19 cellular contexts compared by ENCODE assay signal in the genomic region with DNA sequence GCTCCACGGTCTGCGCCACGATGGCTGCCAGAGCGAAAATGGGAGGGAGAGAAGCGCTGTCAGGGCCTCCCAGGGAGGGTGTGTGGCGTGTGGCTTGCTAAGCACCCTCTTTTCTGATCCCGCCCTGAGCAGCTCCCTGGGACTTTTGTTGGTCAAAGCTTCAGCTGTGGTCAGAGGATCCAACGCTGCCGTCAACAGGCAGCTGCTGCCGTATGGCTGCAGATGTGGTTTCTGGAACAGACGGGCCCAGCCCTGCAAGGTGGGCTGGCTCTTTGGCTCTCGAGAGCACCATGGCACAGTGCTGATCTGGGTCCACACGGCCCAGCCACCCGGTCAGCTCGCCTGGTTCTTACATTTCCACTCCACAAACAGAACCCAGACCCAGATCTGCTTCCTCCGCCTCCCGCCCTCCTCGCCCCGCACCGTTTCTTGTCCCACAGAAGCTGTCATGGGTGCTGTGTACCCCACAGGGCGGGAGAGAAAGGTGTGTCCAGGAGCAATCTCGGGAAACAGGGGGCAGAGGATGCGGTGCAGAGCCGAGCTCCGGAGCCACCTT.
A peak's percentile ranks its signal among the peaks of the same experiment; 100 is the strongest.
DNase-seq lines count a peak whose midpoint lies in the region; ATAC-seq and TF ChIP-seq lines count a peak whose summit lies in the region.
"Had no signal": no experiment of that assay in that cellular context is flagged by ENCODE, and none has a peak within 500 bp of the region (broad histone marks: within the 10 kb centered on the region; RNA-seq: fewer than 3 reads in every experiment).

No MANE protein-coding gene starts in this region.

- ATAC-seq in stimulated activated naive B cell treated with anti-CD40 and anti-IgM and Interleukin-4, amounts not matched to agents 10 μg/mL and 1 μg/mL and 100 μg/mL, for 72 hours (replicated peaks), result no peak
- ATAC-seq in HG02623 (IDR thresholded peaks at IDR 0.05; ENCODE audit: unreplicated experiment), result no peak
- ATAC-seq in GM19328 (IDR thresholded peaks at IDR 0.05; ENCODE audit: unreplicated experiment), result no peak
- ATAC-seq: stimulated activated naive CD8-positive, alpha-beta T cell treated with anti-CD3 and anti-CD28 coated beads, Interleukin-15, amount 100 ng/mL, for 72 hours had no signal

- intact Hi-C loops in left ventricle myocardium inferior (cut with micrococcal nuclease), result no loop called here
- intact Hi-C loops in thyroid gland (cut with DNase I), result no loop called here

- no peak overlapping the region for H3K4me3 ChIP-seq in SJCRH30
- H3K4me3 ChIP-seq in left ventricle myocardium inferior, result no peak overlapping the region
- no peak overlapping the region for H3K4me3 ChIP-seq in thyroid gland (replicated peaks in 1 of 3)

- H3K4me1 ChIP-seq in SJCRH30, result no peaks in the 10 kb centered on the region
- H3K4me1 ChIP-seq in left ventricle myocardium inferior, result no peaks in the 10 kb centered on the region
- H3K4me1 ChIP-seq in thyroid gland, result no peaks in the 10 kb centered on the region

- H3K4me1 Mint-ChIP-seq in stimulated activated naive B cell treated with anti-CD40 and anti-IgM and Interleukin-4, amounts not matched to agents 10 μg/mL and 1 μg/mL and 100 μg/mL, for 72 hours, result no peaks in the 10 kb centered on the region
- H3K4me1 Mint-ChIP-seq: activated B cell treated with CpG ODN at 0.5 μM for 24 hours; CD4-positive, alpha-beta memory T cell; stimulated activated naive CD8-positive, alpha-beta T cell treated with anti-CD3 and anti-CD28 coated beads, Interleukin-15, amount 100 ng/mL, for 72 hours had no signal

- H3K36me3 Mint-ChIP-seq in stimulated activated naive B cell treated with anti-CD40 and anti-IgM and Interleukin-4, amounts not matched to agents 10 μg/mL and 1 μg/mL and 100 μg/mL, for 72 hours, result no peaks in the 10 kb centered on the region
- H3K36me3 Mint-ChIP-seq: CD4-positive, alpha-beta memory T cell had no signal

- H3K9me3 ChIP-seq in SJCRH30 (replicated peaks), result no peaks in the 10 kb centered on the region
- H3K9me3 ChIP-seq in left ventricle myocardium inferior (replicated peaks), result no peaks in the 10 kb centered on the region
- no peaks in the 10 kb centered on the region for H3K9me3 ChIP-seq in thyroid gland

- DNase-seq in activated effector memory CD4-positive, alpha-beta T cell treated with anti-CD3 and anti-CD28 coated beads, Interleukin-2, amount 50 U/mL, for 16 hours, result peak; percentile 12
- DNase-seq in activated effector memory CD4-positive, alpha-beta T cell treated with Interleukin-2 at 50 U/mL for 16 hours, result no peak
- DNase-seq in SJCRH30, result peak; percentile 55 to 60
- peak; percentile 2 for DNase-seq in left ventricle myocardium inferior
- no peak for DNase-seq in stimulated activated naive B cell treated with anti-CD40 and anti-IgM and Interleukin-4, amounts not matched to agents 10 μg/mL and 1 μg/mL and 100 μg/mL, for 72 hours
- no peak for DNase-seq in thyroid gland
- DNase-seq: ACHN; activated B cell treated with CpG ODN at 0.5 μM for 24 hours; activated T-cell treated with anti-CD3 and anti-CD28 coated beads, Interleukin-2, amount 50 U/mL, for 1 hour; amniotic stem cell; CD4-positive, alpha-beta memory T cell; cerebellar nuclear complex; hypothalamus; NCI-H2171; stimulated activated CD4-positive, alpha-beta T cell treated with anti-CD3 and anti-CD28 coated beads, Interleukin-12 subunit alpha, Interleukin-12 subunit beta, amount 100 ng/mL, for 4 hours; stimulated activated naive CD8-positive, alpha-beta T cell treated with anti-CD3 and anti-CD28 coated beads, Interleukin-15, amount 100 ng/mL, for 72 hours had no signal

- peaks cover 25 to 40% of the 10 kb centered on the region in 2 donors for H3K27me3 Mint-ChIP-seq in stimulated activated naive B cell treated with anti-CD40 and anti-IgM and Interleukin-4, amounts not matched to agents 10 μg/mL and 1 μg/mL and 100 μg/mL, for 72 hours

- no peak overlapping the region for H3K27ac ChIP-seq in SJCRH30
- no peak overlapping the region for H3K27ac ChIP-seq in left ventricle myocardium inferior (replicated peaks)
- H3K27ac ChIP-seq in thyroid gland, result no peak overlapping the region
- H3K27ac ChIP-seq: KMS-11 had no signal

- TF ChIP-seq POLR2A in thyroid gland (IDR thresholded peaks at IDR 0.05), result no peak

- no peaks in the 10 kb centered on the region for H3K9me3 Mint-ChIP-seq in stimulated activated naive B cell treated with anti-CD40 and anti-IgM and Interleukin-4, amounts not matched to agents 10 μg/mL and 1 μg/mL and 100 μg/mL, for 72 hours
- H3K9me3 Mint-ChIP-seq: activated B cell treated with CpG ODN at 0.5 μM for 24 hours; CD4-positive, alpha-beta memory T cell; stimulated activated naive CD8-positive, alpha-beta T cell treated with anti-CD3 and anti-CD28 coated beads, Interleukin-15, amount 100 ng/mL, for 72 hours had no signal

- H3K27ac Mint-ChIP-seq in stimulated activated naive B cell treated with anti-CD40 and anti-IgM and Interleukin-4, amounts not matched to agents 10 μg/mL and 1 μg/mL and 100 μg/mL, for 72 hours, result peak overlapping the region; percentile 37
- H3K27ac Mint-ChIP-seq: activated B cell treated with CpG ODN at 0.5 μM for 24 hours; CD4-positive, alpha-beta memory T cell; stimulated activated naive CD8-positive, alpha-beta T cell treated with anti-CD3 and anti-CD28 coated beads, Interleukin-15, amount 100 ng/mL, for 72 hours had no signal

- H3K4me3 Mint-ChIP-seq in stimulated activated naive B cell treated with anti-CD40 and anti-IgM and Interleukin-4, amounts not matched to agents 10 μg/mL and 1 μg/mL and 100 μg/mL, for 72 hours, result no peak overlapping the region
- H3K4me3 Mint-ChIP-seq: activated B cell treated with CpG ODN at 0.5 μM for 24 hours; stimulated activated naive CD8-positive, alpha-beta T cell treated with anti-CD3 and anti-CD28 coated beads, Interleukin-15, amount 100 ng/mL, for 72 hours had no signal

- H3K27me3 ChIP-seq in SJCRH30 (peaks cover 78% of the 10 kb centered on the region), left ventricle myocardium inferior (ENCODE audit: low read depth) (peaks cover 100% of the 10 kb centered on the region), thyroid gland (no peaks in the 10 kb centered on the region)

- no peak for TF ChIP-seq CTCF in left ventricle myocardium inferior (IDR thresholded peaks at IDR 0.05; ENCODE audit: borderline replicate concordance)
- no peak for TF ChIP-seq CTCF in thyroid gland (IDR thresholded peaks at IDR 0.05)

- 68 to 75% methylated on average over 18 to 25 of the region's 25 CpGs for WGBS in thyroid gland, 2 donors

- H3K36me3 ChIP-seq in SJCRH30, result no peaks in the 10 kb centered on the region
- H3K36me3 ChIP-seq in left ventricle myocardium inferior, result no peaks in the 10 kb centered on the region
- H3K36me3 ChIP-seq in thyroid gland, result no peaks in the 10 kb centered on the region

Comparison
In these comparisons a context has a peak if more than half of its experiments do, and no peak if none do; other contexts are left out.
1. DNase-seq: peak in activated effector memory CD4-positive, alpha-beta T cell treated with anti-CD3 and anti-CD28 coated beads, Interleukin-2, amount 50 U/mL, for 16 hours (single experiment), SJCRH30 (2 of 2) and left ventricle myocardium inferior (single experiment); none in activated effector memory CD4-positive, alpha-beta T cell treated with Interleukin-2 at 50 U/mL for 16 hours (single experiment), stimulated activated naive B cell treated with anti-CD40 and anti-IgM and Interleukin-4, amounts not matched to agents 10 μg/mL and 1 μg/mL and 100 μg/mL, for 72 hours (single experiment) and thyroid gland (0 of 2).